In genomic region chr18:9634856-9635255, GRCh38 we compare ENCODE assay signal across 27 cellular contexts.
"Had no signal": no experiment of that assay in that cellular context is flagged by ENCODE, and none has a peak within 500 bp of the region (broad histone marks: within the 10 kb centered on the region; RNA-seq: fewer than 3 reads in every experiment).

No MANE protein-coding gene starts in this region.

- H3K27ac ChIP-seq: colonic mucosa, coronary artery, dorsolateral prefrontal cortex, epithelial cell of prostate, esophagus muscularis mucosa, esophagus squamous epithelium, foreskin keratinocyte, gastrocnemius medialis, gastroesophageal sphincter, heart left ventricle, heart right ventricle had no signal

- H3K9me3 ChIP-seq: colonic mucosa, esophagus muscularis mucosa, esophagus squamous epithelium, gastrocnemius medialis, gastroesophageal sphincter, heart right ventricle had no signal

- H3K27me3 ChIP-seq: colonic mucosa, dorsolateral prefrontal cortex, esophagus muscularis mucosa, esophagus squamous epithelium, foreskin keratinocyte, gastrocnemius medialis, gastroesophageal sphincter, heart left ventricle, heart right ventricle had no signal

- H3K4me1 ChIP-seq: colonic mucosa, gastrocnemius medialis had no signal

- H3K36me3 ChIP-seq: colonic mucosa, esophagus muscularis mucosa, esophagus squamous epithelium, gastrocnemius medialis, gastroesophageal sphincter, heart left ventricle, heart right ventricle had no signal

- DNase-seq: colonic mucosa; cortex of kidney; dermis blood vessel endothelial cell; dorsolateral prefrontal cortex; effector CD4-positive, alpha-beta T cell; effector CD8-positive, alpha-beta T cell; effector memory CD4-positive, alpha-beta T cell; effector memory CD8-positive, alpha-beta T cell; endodermal cell; erythroblast; esophagus squamous epithelium; foreskin fibroblast; foreskin keratinocyte; foreskin melanocyte; gastrocnemius medialis; glutamatergic neuron; head of caudate nucleus; heart left ventricle; heart right ventricle had no signal

- H3K4me3 ChIP-seq: colonic mucosa, coronary artery, dorsolateral prefrontal cortex, esophagus muscularis mucosa, esophagus squamous epithelium, gastrocnemius medialis, gastroesophageal sphincter, heart left ventricle, heart right ventricle had no signal

- FAIRE-seq: colon, endometrium, endothelial cell of umbilical vein had no signal

- ATAC-seq: effector memory CD8-positive, alpha-beta T cell; esophagus mucosa; foreskin keratinocyte; gastrocnemius medialis; gastroesophageal sphincter; heart left ventricle; heart right ventricle had no signal
